ENCODE assay signal across 24 cellular contexts in genomic region chr10:120204877-120205276, GRCh38.
"Had no signal": no experiment of that assay in that cellular context is flagged by ENCODE, and none has a peak within 500 bp of the region (broad histone marks: within the 10 kb centered on the region; RNA-seq: fewer than 3 reads in every experiment).

No MANE protein-coding gene starts in this region.

- H3K27me3 ChIP-seq: adrenal gland, body of pancreas, esophagus squamous epithelium had no signal

- H3K4me1 ChIP-seq: adrenal gland, body of pancreas had no signal

- H3K9me3 ChIP-seq: adrenal gland, body of pancreas, esophagus squamous epithelium had no signal

- ATAC-seq: activated CD4-positive, CD25-positive, alpha-beta regulatory T cell treated with anti-CD3 and anti-CD28 coated beads, Interleukin-2, amount 50 U/mL, for 24 hours; activated CD8-positive, alpha-beta T cell treated with anti-CD3 and anti-CD28 coated beads for 36 hours; activated naive CD8-positive, alpha-beta T cell treated with anti-CD3 and anti-CD28 coated beads, Interleukin-2, amount 50 U/mL, for 24 hours; activated T-cell treated with anti-CD3 and anti-CD28 coated beads, Interleukin-2, amount 50 U/mL, for 4 hours; body of pancreas; effector memory CD8-positive, alpha-beta T cell had no signal

- H3K27ac ChIP-seq: adrenal gland, body of pancreas, WERI-Rb-1 had no signal

- DNase-seq: activated B cell treated with CpG ODN at 0.5 μM for 24 hours; activated CD4-positive, alpha-beta T cell treated with anti-CD3 and anti-CD28 coated beads for 48 hours; activated CD4-positive, alpha-beta T cell treated with anti-CD3 and anti-CD28 coated beads, Interleukin-2, amount 50 U/mL, for 1 hour; activated CD4-positive, alpha-beta T cell treated with anti-CD3 and anti-CD28 coated beads, Interleukin-2, amount 50 U/mL, for 48 hours; activated CD8-positive, alpha-beta memory T cell treated with anti-CD3 and anti-CD28 coated beads for 24 hours; activated CD8-positive, alpha-beta T cell treated with anti-CD3 and anti-CD28 coated beads for 36 hours; activated effector memory CD4-positive, alpha-beta T cell treated with anti-CD3 and anti-CD28 coated beads, Interleukin-2, amount 50 U/mL, for 16 hours; activated naive CD4-positive, alpha-beta T cell treated with anti-CD3 and anti-CD28 coated beads for 36 hours; activated naive CD8-positive, alpha-beta T cell treated with anti-CD3 and anti-CD28 coated beads for 36 hours; activated naive CD8-positive, alpha-beta T cell treated with anti-CD3 and anti-CD28 coated beads, Interleukin-2, amount 50 U/mL, for 24 hours; activated T-cell treated with anti-CD3 and anti-CD28 coated beads, Interleukin-2, amount 50 U/mL, for 4 hours; adrenal gland; amygdala; aorta; body of pancreas; cortex of kidney; dermis blood vessel endothelial cell; effector CD4-positive, alpha-beta T cell; effector memory CD8-positive, alpha-beta T cell; esophagus squamous epithelium; head of caudate nucleus; T-helper 2 cell; WERI-Rb-1 had no signal

- H3K36me3 ChIP-seq: adrenal gland, esophagus squamous epithelium, WERI-Rb-1 had no signal

- H3K4me3 ChIP-seq: adrenal gland, body of pancreas, esophagus squamous epithelium had no signal
